ENCODE assay signal across 20 cellular contexts in the genomic region with DNA sequence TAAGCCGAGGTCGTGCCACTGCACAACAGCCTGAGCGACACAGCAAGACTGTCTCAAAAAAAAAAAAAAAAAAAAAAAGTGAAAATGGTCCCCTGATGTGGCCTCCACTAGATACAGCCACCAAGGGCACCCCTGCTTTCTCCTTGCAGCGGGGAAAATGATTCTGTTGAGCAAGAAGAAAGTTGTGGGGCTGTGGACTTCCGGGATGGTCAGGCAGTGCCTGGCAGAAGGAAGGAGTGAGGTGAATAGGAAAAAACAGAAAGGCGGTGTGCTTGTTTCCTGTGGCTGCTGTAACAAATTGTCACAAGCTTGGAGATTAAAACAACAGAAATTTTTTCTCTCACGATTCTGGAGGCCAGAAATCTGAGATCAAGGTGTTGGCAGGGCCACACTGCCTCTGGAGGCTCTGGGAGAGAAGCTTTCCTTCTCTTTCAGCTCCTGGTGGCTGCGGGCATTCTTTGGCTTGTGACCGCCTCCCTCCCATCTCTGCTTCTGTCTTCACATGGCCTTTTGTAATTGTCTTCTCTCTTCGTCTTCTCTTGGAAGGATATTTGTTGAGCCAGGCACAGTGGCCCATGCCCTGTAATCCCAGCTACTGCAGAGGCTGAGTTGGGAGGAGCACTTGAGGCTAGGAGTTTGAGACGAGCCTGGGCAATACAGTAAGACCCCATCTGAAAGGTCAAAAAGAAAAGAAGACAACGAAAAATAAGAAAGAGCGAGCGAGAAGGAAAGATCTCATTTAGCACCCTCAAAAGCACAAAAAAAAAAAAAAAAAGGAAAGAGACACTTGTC.
"Had no signal": no experiment of that assay in that cellular context is flagged by ENCODE, and none has a peak within 500 bp of the region (broad histone marks: within the 10 kb centered on the region; RNA-seq: fewer than 3 reads in every experiment).

No MANE protein-coding gene starts in this region.

- H3K27ac Mint-ChIP-seq: natural killer cell, type B pancreatic cell had no signal

- DNase-seq: activated CD4-positive, alpha-beta T cell treated with anti-CD3 and anti-CD28 coated beads, Interleukin-2, amount 50 U/mL, for 1 hour; activated gamma-delta T cell treated with Interleukin-2 at 50 U/mL for 16 hours; activated T-cell treated with anti-CD3 and anti-CD28 coated beads, Interleukin-2, amount 50 U/mL, for 4 hours; effector CD4-positive, alpha-beta T cell; foreskin keratinocyte; head of caudate nucleus; islet precursor cell; natural killer cell; psoas muscle; stimulated activated CD4-positive, alpha-beta T cell treated with anti-CD3 and anti-CD28 coated beads, Interleukin-12 subunit alpha, Interleukin-12 subunit beta, amount 100 ng/mL, for 4 hours; substantia nigra; T1000 had no signal

- H3K36me3 ChIP-seq: ascending aorta, cardiac muscle cell had no signal

- H3K36me3 Mint-ChIP-seq: natural killer cell, type B pancreatic cell had no signal

- ATAC-seq: activated T-cell treated with anti-CD3 and anti-CD28 coated beads, Interleukin-2, amount 50 U/mL, for 4 hours; foreskin keratinocyte; left lobe of liver; natural killer cell; psoas muscle; sciatic nerve had no signal

- H3K4me3 Mint-ChIP-seq: activated T-cell treated with anti-CD3 and anti-CD28 coated beads, Interleukin-2, amount 50 U/mL, for 4 hours; type B pancreatic cell had no signal

- H3K27ac ChIP-seq: ascending aorta, cardiac muscle cell, foreskin keratinocyte, psoas muscle, VCaP had no signal

- H3K4me3 ChIP-seq: ascending aorta, cardiac muscle cell, psoas muscle had no signal

- FAIRE-seq: colon, endothelial cell of umbilical vein had no signal

- H3K27me3 ChIP-seq: ascending aorta, cardiac muscle cell had no signal

- H3K4me1 ChIP-seq: psoas muscle had no signal

- H3K9me3 ChIP-seq: psoas muscle had no signal
